18 cellular contexts compared by ENCODE assay signal in the genomic region with DNA sequence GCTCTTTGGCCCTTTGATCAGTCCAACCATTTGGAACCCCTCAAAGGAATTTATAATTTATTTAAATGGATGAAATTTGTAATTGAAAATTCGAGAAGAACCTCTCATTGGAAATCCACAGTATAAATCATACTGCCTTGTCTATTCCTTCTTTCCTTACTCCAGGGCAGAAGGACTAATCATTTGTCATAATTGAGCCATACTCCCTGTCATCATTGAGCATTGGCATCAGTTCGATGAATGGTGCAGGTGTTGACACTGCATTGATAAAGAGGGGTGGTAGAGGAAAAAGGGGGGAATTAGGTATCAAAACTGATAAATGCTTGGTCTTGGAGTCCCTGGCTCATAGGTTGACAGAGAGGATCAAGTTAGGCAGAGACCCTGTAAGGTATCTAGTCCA. TPM values are rescaled to one million over a fixed set of nuclear protein-coding genes. Genes with fewer than 3 reads are reported as not detected.
DNase-seq lines count a peak whose midpoint lies in the region; ATAC-seq, FAIRE-seq and TF ChIP-seq lines count a peak whose summit lies in the region.
"Had no signal": no experiment of that assay in that cellular context is flagged by ENCODE, and none has a peak within 500 bp of the region (broad histone marks: within the 10 kb centered on the region; RNA-seq: fewer than 3 reads in every experiment).

No MANE protein-coding gene starts in this region.

- TF ChIP-seq CTCF in H9 (conservative IDR thresholded peaks at IDR 0.05) (no peak), bronchial epithelial cell (IDR thresholded peaks at IDR 0.05; ENCODE audit: insufficient read depth, low read length, severe bottlenecking) (no peak), heart left ventricle (IDR thresholded peaks at IDR 0.05) (no peak)

- peaks cover 23% of the 10 kb centered on the region for H3K79me2 ChIP-seq in H9 (ENCODE audit: insufficient read depth, low read length)

- no peak for TF ChIP-seq POLR2A in heart left ventricle (IDR thresholded peaks at IDR 0.05)

- peaks cover 20% of the 10 kb centered on the region for H3K27me3 Mint-ChIP-seq in H9 (ENCODE audit: low read depth)

- H3K4me2 ChIP-seq in H9 (ENCODE audit: insufficient read depth, insufficient read length, low read length) = peak overlapping the region; percentile 100

- no peak overlapping the region for H2BK20ac ChIP-seq in H9 (ENCODE audit: low read depth, low read length, poor library complexity, severe bottlenecking)

- peaks cover 55 to 72% of the 10 kb centered on the region in 2 experiments for H3K4me1 Mint-ChIP-seq in H9

- H4K91ac ChIP-seq in H9 (ENCODE audit: insufficient read length, low read depth, low read length) = no peak overlapping the region

- H3K4me1 ChIP-seq in H9 (ENCODE audit: insufficient read depth, low read length) (peaks cover 3% of the 10 kb centered on the region; the same call in 1 of the 2 replicates), heart left ventricle (peaks cover 0 to 13% (median 2%) of the 10 kb centered on the region in 12 donors)

- H3K4me3 ChIP-seq in bronchial epithelial cell (ENCODE audit: low read depth, low read length) = no peak overlapping the region
- peak overlapping the region; percentile 68 for H3K4me3 ChIP-seq in iPS-11a (ENCODE audit: low read depth, low read length)
- peak overlapping the region in 6 of 7 experiments; percentile 6 to 53 (median 40) for H3K4me3 ChIP-seq in skin epidermis
- H3K4me3 ChIP-seq in heart left ventricle = no peak overlapping the region
- H3K4me3 ChIP-seq: PC-9, SJSA1 had no signal

- no peaks in the 10 kb centered on the region for H4K20me1 ChIP-seq in H9 (ENCODE audit: control insufficient read depth, insufficient read depth, insufficient read length)

- H3K9me3 ChIP-seq in H9 (ENCODE audit: control insufficient read depth, low read depth, low read length) (no peaks in the 10 kb centered on the region), heart left ventricle (no peaks in the 10 kb centered on the region)
- H3K9me3 ChIP-seq: SJSA1 had no signal

- H2BK5ac ChIP-seq in H9 (ENCODE audit: insufficient read length, low read length) = no peak overlapping the region

- ATAC-seq in heart left ventricle (no peak), HG02885 (IDR thresholded peaks at IDR 0.05; ENCODE audit: poor library complexity, unreplicated experiment) (no peak), GM18498 (IDR thresholded peaks at IDR 0.05; ENCODE audit: unreplicated experiment) (no peak)

- H2BK12ac ChIP-seq in H9 (ENCODE audit: insufficient read length, low read depth, low read length) = no peak overlapping the region

- peaks cover 35% of the 10 kb centered on the region for H3K23me2 ChIP-seq in H9 (ENCODE audit: insufficient read length, low read depth, low read length, poor library complexity, severe bottlenecking)

- no peak overlapping the region for H3K23ac ChIP-seq in H9 (ENCODE audit: insufficient read length, low read depth, low read length)

- no peak overlapping the region for H4K8ac ChIP-seq in H9 (replicated peaks; ENCODE audit: insufficient read length, low read depth, low read length)

- H3K27ac ChIP-seq in H9 (ENCODE audit: insufficient read length, low read depth, low read length) (no peak overlapping the region), skin epidermis (peak overlapping the region in 6 of 21 experiments; percentile 74 to 94 (median 90)), heart left ventricle (no peak overlapping the region)
- H3K27ac ChIP-seq: PC-9, SJSA1 had no signal

- H3T11ph ChIP-seq in H9 (ENCODE audit: low read length) = no peak overlapping the region

- H2BK15ac ChIP-seq in H9 (ENCODE audit: low read depth, low read length) = no peak overlapping the region

- no peak overlapping the region for H2AFZ ChIP-seq in H9 (ENCODE audit: low read length)
- H2AFZ ChIP-seq: PC-9 had no signal

- no peak for DNase-seq in H9
- peak; percentile 52 for DNase-seq in bronchial epithelial cell (ENCODE audit: low read depth)
- DNase-seq in heart left ventricle = no peak
- DNase-seq: GF-D8, H7, KBM-7, NCI-H1436, NCI-H2029, NCI-H2171 treated with DMSO at 0.1 percent for 48 hours, NCI-H510A, PC-9 had no signal

- WGBS in H9 (ENCODE audit: extremely low coverage, insufficient read length, low lambda C conversion rate) = no CpG with 5 or more reads among the region's 2 CpGs
- WGBS in heart left ventricle, 4 donors = 70 to 82% (median 79%) methylated on average over 2 of the region's 2 CpGs

- peak overlapping the region in 1 of 3 experiments; percentile 98; a peak in 2 of 7 replicates for H3K27ac Mint-ChIP-seq in H9

- no peak overlapping the region for H2AK5ac ChIP-seq in H9 (ENCODE audit: insufficient read length, low read length)

- no peak overlapping the region for H3K14ac ChIP-seq in H9 (ENCODE audit: insufficient read depth, low read length)

- H3K18ac ChIP-seq in H9 (ENCODE audit: insufficient read length, low read depth, low read length) = no peak overlapping the region

- H2BK120ac ChIP-seq in H9 (ENCODE audit: low read depth, low read length, poor library complexity, severe bottlenecking) = no peak overlapping the region

- peak overlapping the region; percentile 1 for H3K9ac ChIP-seq in H9 (ENCODE audit: extremely low read depth, insufficient read length, low read length)

- H4K5ac ChIP-seq in H9 (ENCODE audit: insufficient read length, low read depth, low read length) = no peak overlapping the region

- no peaks in the 10 kb centered on the region for H3K27me3 ChIP-seq in H9 (ENCODE audit: insufficient read depth, low read length)
- no peaks in the 10 kb centered on the region for H3K27me3 ChIP-seq in bronchial epithelial cell (ENCODE audit: control insufficient read depth, insufficient read depth, low read length)
- H3K27me3 ChIP-seq in heart left ventricle = peaks cover 0 to 62% (median 28%) of the 10 kb centered on the region in 9 donors

- H3K36me3 ChIP-seq in bronchial epithelial cell (ENCODE audit: control insufficient read depth, insufficient read depth, low read length) (no peaks in the 10 kb centered on the region), heart left ventricle (no peaks in the 10 kb centered on the region)
- H3K36me3 ChIP-seq: SJSA1 had no signal

- H3K4me3 Mint-ChIP-seq in H9 = peak overlapping the region; percentile 56 to 95; a peak in 4 of 5 replicates

- H3K79me1 ChIP-seq in H9 (ENCODE audit: insufficient read depth, low read depth, low read length, poor library complexity, severe bottlenecking) = no peaks in the 10 kb centered on the region

- no peak for FAIRE-seq in bronchial epithelial cell (lab: Jason Lieb, UNC)
- FAIRE-seq: GM12892 had no signal

- H3K4ac ChIP-seq in H9 (ENCODE audit: low read depth, low read length) = no peak overlapping the region

- no peak overlapping the region for H3K56ac ChIP-seq in H9 (ENCODE audit: insufficient read length, low read depth, low read length)

- intact Hi-C loops in heart left ventricle (cut with DNase I) = loop anchor here in 4 of 10 donors (5.0 to 10.0 kb wide), 3 partner anchors 102 to 120 kb away; no protein-coding TSS in a partner anchor

- no peaks in the 10 kb centered on the region; a peak in 1 of 7 replicates for H3K36me3 Mint-ChIP-seq in H9 (ENCODE audit: insufficient read depth in 1 of 3, low read depth in 3 of 3)

- H3K9me3 Mint-ChIP-seq in H9 = no peaks in the 10 kb centered on the region; a peak in 1 of 5 replicates

RNA-seq across cellular contexts. Expression of a gene that starts 2.0 kb away (rescaled TPM):
- 9.2 and 9.9 TPM in 2 replicates for total RNA-seq in H9 (2021)
- 0.64 and 1.6 TPM in 2 replicates for total RNA-seq in bronchial epithelial cell
- 10 to 100 TPM in 8 of 9 donors, 1 to 10 TPM in 1; 2.6 to 26.3 (median 19.6) TPM for total RNA-seq in heart left ventricle
- 1 to 10 TPM; 8.3 to 8.5 TPM for polyA plus RNA-seq in heart left ventricle
- total RNA-seq: HT1080, PC-9 had no signal

RNA-seq across cellular contexts. Expression of a gene that starts 24.2 kb away (rescaled TPM):
- total RNA-seq in H9 (2021) (0.07 TPM in 1 of 2 replicates, not detected in the other), bronchial epithelial cell (0.13 TPM in 1 of 2 replicates, not detected in the other), heart left ventricle (under 1 TPM in 8 of 9 donors, not detected in 1; 0.07 to 0.19 (median 0.16) TPM)
- polyA plus RNA-seq in heart left ventricle = under 1 TPM in 1 of 2 donors, not detected in 1; 0.08 TPM
- total RNA-seq: HT1080, PC-9, SJSA1 had no signal

Comparison
In these comparisons a context has a peak if more than half of its experiments do, and no peak if none do; other contexts are left out.
1. H3K4me3 ChIP-seq: peak in iPS-11a (single experiment) and skin epidermis (6 of 7); none in bronchial epithelial cell (single experiment) and heart left ventricle (0 of 12).